1 cellular context compared by ENCODE assay signal in the genomic region with DNA sequence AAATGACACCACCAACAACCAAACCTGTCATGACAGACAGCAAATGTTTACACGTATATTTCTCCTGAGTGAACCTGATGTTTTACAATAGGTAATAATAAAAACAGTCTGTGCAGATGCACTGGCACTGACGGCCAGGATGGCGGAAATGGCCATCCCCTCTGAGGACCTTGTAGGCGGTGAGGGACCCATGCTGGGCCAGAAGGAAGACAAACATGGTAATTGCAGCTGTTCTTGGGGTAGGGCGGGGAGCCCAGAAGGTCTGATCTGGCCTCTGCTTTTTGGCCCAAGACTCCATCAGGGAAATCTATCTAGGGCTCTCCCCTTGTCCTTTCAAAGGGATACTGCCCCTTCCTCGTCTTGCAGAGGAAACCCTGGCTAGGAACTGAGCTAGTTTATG.
TF ChIP-seq lines count a peak whose summit lies in the region.

No MANE protein-coding gene starts in this region.

TF ChIP-seq in HepG2, 621 proteins besides CTCF, POLR2A, EP300 and RAD21 (continued from another document):
- TF ChIP-seq, protein P1, sequence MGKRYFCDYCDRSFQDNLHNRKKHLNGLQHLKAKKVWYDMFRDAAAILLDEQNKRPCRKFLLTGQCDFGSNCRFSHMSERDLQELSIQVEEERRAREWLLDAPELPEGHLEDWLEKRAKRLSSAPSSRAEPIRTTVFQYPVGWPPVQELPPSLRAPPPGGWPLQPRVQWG (CRISPR knock-in tag; IDR thresholded peaks at IDR 0.05; ENCODE audit: borderline replicate concordance, low read depth), result no peak
- no peak for TF ChIP-seq KDM3A (CRISPR knock-in tag; IDR thresholded peaks at IDR 0.05; ENCODE audit: low read depth)
- no peak for TF ChIP-seq ATM (IDR thresholded peaks at IDR 0.05; ENCODE audit: borderline replicate concordance)
